ENCODE assay signal across 11 cellular contexts in genomic region chr16:10992112-10992511, GRCh38. TPM values are rescaled to one million over a fixed set of nuclear protein-coding genes. Genes with fewer than 3 reads are reported as not detected.
DNase-seq lines count a peak whose midpoint lies in the region; ATAC-seq and TF ChIP-seq lines count a peak whose summit lies in the region.
"Had no signal": no experiment of that assay in that cellular context is flagged by ENCODE, and none has a peak within 500 bp of the region (broad histone marks: within the 10 kb centered on the region; RNA-seq: fewer than 3 reads in every experiment).

No MANE protein-coding gene starts in this region.

- H3K4me3 ChIP-seq in SJCRH30 = no peak overlapping the region
- no peak overlapping the region for H3K4me3 ChIP-seq in trophoblast cell (ENCODE audit: low read depth, low read length)
- H3K4me3 ChIP-seq in gastroesophageal sphincter = no peak overlapping the region

- no peaks in the 10 kb centered on the region for H3K9me3 Mint-ChIP-seq in activated CD4-positive, alpha-beta T cell treated with anti-CD3 and anti-CD28 coated beads for 36 hours (ENCODE audit: low read depth)
- H3K9me3 Mint-ChIP-seq in endothelial cell (ENCODE audit: unreplicated experiment) = no peaks in the 10 kb centered on the region
- H3K9me3 Mint-ChIP-seq: effector memory CD8-positive, alpha-beta T cell had no signal

- H4K8ac ChIP-seq in trophoblast cell (ENCODE audit: low read depth, low read length) = no peak overlapping the region

- H2BK120ac ChIP-seq in trophoblast cell (ENCODE audit: insufficient read depth, low read length, poor library complexity) = no peak overlapping the region

- peaks cover 38% of the 10 kb centered on the region for H3K36me3 Mint-ChIP-seq in activated CD4-positive, alpha-beta T cell treated with anti-CD3 and anti-CD28 coated beads for 36 hours (ENCODE audit: low read depth)
- peaks cover 53% of the 10 kb centered on the region for H3K36me3 Mint-ChIP-seq in endothelial cell (ENCODE audit: low read depth, unreplicated experiment)
- peaks cover 11% of the 10 kb centered on the region for H3K36me3 Mint-ChIP-seq in T-helper 17 cell (ENCODE audit: low read depth)

- H2BK12ac ChIP-seq in trophoblast cell (ENCODE audit: low read length) = no peak overlapping the region

- DNase-seq in activated CD4-positive, alpha-beta T cell treated with anti-CD3 and anti-CD28 coated beads for 36 hours = no peak
- no peak for DNase-seq in activated CD4-positive, alpha-beta T cell treated with anti-CD3 and anti-CD28 coated beads, Interleukin-2, amount 50 U/mL, for 48 hours
- no peak for DNase-seq in SJCRH30
- no peak for DNase-seq in endothelial cell (ENCODE audit: low spot score)
- DNase-seq in trophoblast cell = peak in 1 of 2 donors; percentile 31
- DNase-seq in T-helper 17 cell = no peak
- DNase-seq: effector memory CD8-positive, alpha-beta T cell; NCI-H526; substantia nigra had no signal

- H3K27me3 ChIP-seq in SJCRH30 (no peaks in the 10 kb centered on the region), trophoblast cell (ENCODE audit: insufficient read depth, low read length) (no peaks in the 10 kb centered on the region), gastroesophageal sphincter (no peaks in the 10 kb centered on the region)

- H3K9ac ChIP-seq in trophoblast cell (ENCODE audit: low read length) = no peak overlapping the region

- POLR2A ChIA-PET in activated CD4-positive, alpha-beta T cell treated with anti-CD3 and anti-CD28 coated beads for 36 hours (lab: Charles Lee) = interaction anchor here (0.7 kb wide), 1 partner anchor 793 kb away, joined by 3 read pairs; no protein-coding TSS in a partner anchor

- H3K4ac ChIP-seq in trophoblast cell (ENCODE audit: low read depth, low read length) = no peak overlapping the region

- no peak overlapping the region for H3K4me3 Mint-ChIP-seq in activated CD4-positive, alpha-beta T cell treated with anti-CD3 and anti-CD28 coated beads for 36 hours
- peak overlapping the region; percentile 54 for H3K4me3 Mint-ChIP-seq in endothelial cell (ENCODE audit: unreplicated experiment)
- H3K4me3 Mint-ChIP-seq in T-helper 17 cell = no peak overlapping the region
- H3K4me3 Mint-ChIP-seq: effector memory CD8-positive, alpha-beta T cell had no signal

- intact Hi-C loops in activated CD4-positive, alpha-beta T cell treated with anti-CD3 and anti-CD28 coated beads for 36 hours (cut with DNase I, micrococcal nuclease) = loop anchor here in 1 of 2 experiments (1.0 kb wide), 1 partner anchor 102 kb away; no protein-coding TSS in a partner anchor

- H3K27me3 Mint-ChIP-seq in activated CD4-positive, alpha-beta T cell treated with anti-CD3 and anti-CD28 coated beads for 36 hours = no peaks in the 10 kb centered on the region
- peaks cover 2% of the 10 kb centered on the region for H3K27me3 Mint-ChIP-seq in endothelial cell (ENCODE audit: unreplicated experiment)
- no peaks in the 10 kb centered on the region for H3K27me3 Mint-ChIP-seq in T-helper 17 cell
- H3K27me3 Mint-ChIP-seq: effector memory CD8-positive, alpha-beta T cell had no signal

- no peak overlapping the region for H2BK5ac ChIP-seq in trophoblast cell (ENCODE audit: low read depth, low read length, poor library complexity)

- ATAC-seq in activated CD4-positive, alpha-beta T cell treated with anti-CD3 and anti-CD28 coated beads for 36 hours = no peak
- no peak for ATAC-seq in gastroesophageal sphincter
- ATAC-seq in T-helper 17 cell = no peak
- ATAC-seq in HG02588 (IDR thresholded peaks at IDR 0.05; ENCODE audit: unreplicated experiment) = no peak
- ATAC-seq: effector memory CD8-positive, alpha-beta T cell had no signal

- no peak overlapping the region for H4K91ac ChIP-seq in trophoblast cell (ENCODE audit: low read depth, low read length)

- TF ChIP-seq POLR2A in gastroesophageal sphincter (IDR thresholded peaks at IDR 0.05) = no peak

- H3K18ac ChIP-seq in trophoblast cell (ENCODE audit: low read length) = no peak overlapping the region

- H3K36me3 ChIP-seq in SJCRH30 (no peaks in the 10 kb centered on the region), trophoblast cell (ENCODE audit: control insufficient read depth in 1 of 2, insufficient read depth in 2 of 2, low read length in 2 of 2) (peaks cover 4 to 6% of the 10 kb centered on the region in 2 experiments), gastroesophageal sphincter (peaks cover 0 to 66% of the 10 kb centered on the region in 2 donors)

- TF ChIP-seq EP300 in gastroesophageal sphincter (IDR thresholded peaks at IDR 0.05) = no peak

- no peak overlapping the region for H3K14ac ChIP-seq in trophoblast cell (ENCODE audit: low read length)

- TF ChIP-seq CTCF in endothelial cell (IDR thresholded peaks at IDR 0.05; ENCODE audit: unreplicated experiment) (no peak), gastroesophageal sphincter (IDR thresholded peaks at IDR 0.05) (no peak)

- no peaks in the 10 kb centered on the region for H3K79me2 ChIP-seq in trophoblast cell (ENCODE audit: control insufficient read depth, insufficient read depth, low read length, poor library complexity)

- H3K4me2 ChIP-seq in trophoblast cell (ENCODE audit: low read length) = no peak overlapping the region

- peaks cover 18% of the 10 kb centered on the region for H3K4me1 ChIP-seq in SJCRH30
- H3K4me1 ChIP-seq in trophoblast cell (ENCODE audit: control insufficient read depth in 1 of 2, insufficient read depth in 2 of 2, low read length in 2 of 2) = peaks cover 23 to 27% of the 10 kb centered on the region in 2 experiments
- H3K4me1 ChIP-seq in gastroesophageal sphincter = peaks cover 0 to 16% (median 8%) of the 10 kb centered on the region in 3 donors

- no peak overlapping the region for H2AFZ ChIP-seq in trophoblast cell (ENCODE audit: insufficient read depth, low read length, poor library complexity)

- H3K23ac ChIP-seq in trophoblast cell (ENCODE audit: low read length) = no peak overlapping the region

- H2AK5ac ChIP-seq in trophoblast cell (ENCODE audit: low read length) = no peak overlapping the region

- peak overlapping the region; percentile 92 for H3K27ac Mint-ChIP-seq in activated CD4-positive, alpha-beta T cell treated with anti-CD3 and anti-CD28 coated beads for 36 hours
- H3K27ac Mint-ChIP-seq in endothelial cell (ENCODE audit: unreplicated experiment) = no peak overlapping the region
- no peak overlapping the region for H3K27ac Mint-ChIP-seq in T-helper 17 cell
- H3K27ac Mint-ChIP-seq: effector memory CD8-positive, alpha-beta T cell had no signal

- no peaks in the 10 kb centered on the region for H3K9me3 ChIP-seq in SJCRH30 (replicated peaks)
- no peaks in the 10 kb centered on the region for H3K9me3 ChIP-seq in trophoblast cell (ENCODE audit: insufficient read depth, low read depth, low read length)
- no peaks in the 10 kb centered on the region for H3K9me3 ChIP-seq in gastroesophageal sphincter
- no peaks in the 10 kb centered on the region for H3K9me3 ChIP-seq in T-helper 17 cell (ENCODE audit: control insufficient read depth, low read length, poor library complexity, severe bottlenecking)

- CTCF ChIA-PET in activated CD4-positive, alpha-beta T cell treated with anti-CD3 and anti-CD28 coated beads for 36 hours (lab: Charles Lee) = interaction anchor here (1.1 kb wide), 1 partner anchor 28 kb away, joined by 4 read pairs; no protein-coding TSS in a partner anchor

- no CpG with 5 or more reads among the region's 4 CpGs for WGBS in trophoblast cell (ENCODE audit: extremely low coverage, insufficient coverage, insufficient read length)
- 24 to 57% methylated on average over 3 of the region's 4 CpGs for WGBS in gastroesophageal sphincter (ENCODE audit: low coverage in 1 of 2), 2 donors

- H3K27ac ChIP-seq in SJCRH30 (peak overlapping the region; percentile 9; the same call in 1 of the 2 replicates), trophoblast cell (ENCODE audit: low read depth, low read length) (peak overlapping the region; percentile 49), gastroesophageal sphincter (peak overlapping the region in 2 of 4 donors; percentile 56 to 61)

- no peak overlapping the region for H4K12ac ChIP-seq in trophoblast cell (ENCODE audit: low read depth, low read length)

- H3K79me1 ChIP-seq in trophoblast cell (ENCODE audit: low read length) = peaks cover 5% of the 10 kb centered on the region

- peaks cover 66% of the 10 kb centered on the region for H3K4me1 Mint-ChIP-seq in activated CD4-positive, alpha-beta T cell treated with anti-CD3 and anti-CD28 coated beads for 36 hours
- peaks cover 2% of the 10 kb centered on the region for H3K4me1 Mint-ChIP-seq in endothelial cell (ENCODE audit: unreplicated experiment)
- H3K4me1 Mint-ChIP-seq in T-helper 17 cell = peaks cover 48% of the 10 kb centered on the region

RNA-seq across cellular contexts. Expression of gene CLEC16A, which starts 47.7 kb away (rescaled TPM):
- 10 to 100 TPM; 23.5 to 25.4 TPM for total RNA-seq in activated CD4-positive, alpha-beta T cell treated with anti-CD3 and anti-CD28 coated beads for 36 hours
- 11.7 and 13.1 TPM in 2 replicates for total RNA-seq in SJCRH30 (2014; rRNA removed; shearing (Covaris generic))
- total RNA-seq in endothelial cell (ENCODE audit: unreplicated experiment) (58.1 TPM), gastroesophageal sphincter (10 to 100 TPM; 19.9 to 38.3 (median 35.0) TPM), T-helper 17 cell (10 to 100 TPM; 31.1 to 32.0 TPM)
- polyA plus RNA-seq in trophoblast cell (2013) = 12.0 and 12.1 TPM in 2 replicates

RNA-seq across cellular contexts. Expression of gene DEXI, which starts 49.8 kb away (rescaled TPM):
- 10 to 100 TPM; 33.8 to 34.9 TPM for total RNA-seq in activated CD4-positive, alpha-beta T cell treated with anti-CD3 and anti-CD28 coated beads for 36 hours
- 27.0 and 27.5 TPM in 2 replicates for total RNA-seq in SJCRH30 (2014; rRNA removed; shearing (Covaris generic))
- total RNA-seq in endothelial cell (ENCODE audit: unreplicated experiment) = 37.9 TPM
- 20.5 and 21.3 TPM in 2 replicates for polyA plus RNA-seq in trophoblast cell (2013)
- total RNA-seq in gastroesophageal sphincter = 100 to 1,000 TPM in 2 of 4 donors, 10 to 100 TPM in 2; 79.2 to 136 (median 102) TPM
- total RNA-seq in T-helper 17 cell = 10 to 100 TPM; 14.2 to 15.1 TPM
